ENCODE assay signal across 22 cellular contexts in genomic region chr2:101881131-101881530, GRCh38.
DNase-seq lines count a peak whose midpoint lies in the region; ATAC-seq, FAIRE-seq and TF ChIP-seq lines count a peak whose summit lies in the region.
"Had no signal": no experiment of that assay in that cellular context is flagged by ENCODE, and none has a peak within 500 bp of the region (broad histone marks: within the 10 kb centered on the region; RNA-seq: fewer than 3 reads in every experiment).

No MANE protein-coding gene starts in this region.

- H2AFZ ChIP-seq in endothelial cell of umbilical vein (ENCODE audit: low read depth, low read length), result no peak overlapping the region
- H2AFZ ChIP-seq: GM23338 had no signal

- H3K4me3 ChIP-seq in endothelial cell of umbilical vein (replicated peaks in 1 of 3; ENCODE audit: insufficient read depth in 1 of 3, low read depth in 1 of 3, low read length in 3 of 3), result peak overlapping the region in 1 of 3 experiments; percentile 53
- no peak overlapping the region for H3K4me3 ChIP-seq in SJCRH30
- H3K4me3 ChIP-seq: GM23338, HAP-1, K562 had no signal

- no peak for TF ChIP-seq CTCF in CD4-positive, alpha-beta T cell (IDR thresholded peaks at IDR 0.05)
- TF ChIP-seq CTCF in endothelial cell of umbilical vein (IDR thresholded peaks at IDR 0.05; ENCODE audit: extremely low read depth in 1 of 2, insufficient read depth in 1 of 2, low read depth in 1 of 2, low read length in 2 of 2), result no peak

- no peaks in the 10 kb centered on the region for H3K9me3 ChIP-seq in CD4-positive, alpha-beta T cell (ENCODE audit: control insufficient read depth, low read length)
- H3K9me3 ChIP-seq in endothelial cell of umbilical vein (replicated peaks; ENCODE audit: control insufficient read depth, insufficient read depth, low read length), result no peaks in the 10 kb centered on the region
- no peaks in the 10 kb centered on the region for H3K9me3 ChIP-seq in SJCRH30 (replicated peaks)
- H3K9me3 ChIP-seq: HAP-1 had no signal

- peaks cover 2% of the 10 kb centered on the region for H3K9me1 ChIP-seq in endothelial cell of umbilical vein (replicated peaks; ENCODE audit: control insufficient read depth, extremely low read depth, insufficient read depth, low read length)

- intact Hi-C loops in CD4-positive, alpha-beta T cell (cut with DNase I, micrococcal nuclease), result loop anchor here in 1 of 2 experiments (5.0 kb wide), 1 partner anchor 356 kb away; no protein-coding TSS in a partner anchor
- intact Hi-C loops in endothelial cell of umbilical vein (cut with micrococcal nuclease), result loop anchor here (5.0 kb wide), 2 partner anchors 361 to 539 kb away; no protein-coding TSS in a partner anchor

- H3K4me2 ChIP-seq in endothelial cell of umbilical vein (ENCODE audit: insufficient read depth, low read length), result peak overlapping the region; percentile 89
- H3K4me2 ChIP-seq: GM23338 had no signal

- no peak for ATAC-seq in CD4-positive, alpha-beta T cell (ENCODE audit: poor library complexity)
- no peak for ATAC-seq in activated CD8-positive, alpha-beta T cell treated with anti-CD3 and anti-CD28 coated beads, Interleukin-2, amount 10 ng/mL, durations not matched to agents 7 days and 5 days
- no peak for ATAC-seq in GM18520 (IDR thresholded peaks at IDR 0.05; ENCODE audit: unreplicated experiment)
- ATAC-seq: GM23338, K562 had no signal

- H3K36me3 ChIP-seq in endothelial cell of umbilical vein (ENCODE audit: control insufficient read depth in 2 of 2, extremely low read depth in 1 of 2, insufficient read depth in 2 of 2, low read length in 2 of 2) (peaks cover 13 to 38% of the 10 kb centered on the region in 2 experiments), SJCRH30 (peaks cover 55% of the 10 kb centered on the region)

- no peak for DNase-seq in CD4-positive, alpha-beta T cell
- DNase-seq in M059J (ENCODE audit: low read depth) (peak; percentile 13), endothelial cell of umbilical vein (ENCODE audit: low read depth, low spot score) (peak; percentile 68), renal cortical epithelial cell (ENCODE audit: low read depth) (peak; percentile 18), SJCRH30 (no peak)
- DNase-seq in activated CD8-positive, alpha-beta T cell treated with anti-CD3 and anti-CD28 coated beads, Interleukin-2, amount 10 ng/mL, durations not matched to agents 7 days and 5 days, result no peak
- DNase-seq: DMS53, EL, GF-D8, NCI-H1092 treated with DMSO at 0.1 percent for 48 hours, NCI-H1436 treated with DMSO at 0.1 percent for 48 hours, NCI-H2029, NCI-H2227 treated with DMSO at 0.1 percent for 48 hours, NCI-H510A treated with DMSO at 0.1 percent for 48 hours, NCI-H82, Right ventricle myocardium superior, SW 1271 had no signal

- H3K4me3 Mint-ChIP-seq in CD4-positive, alpha-beta T cell, result no peak overlapping the region
- no peak overlapping the region for H3K4me3 Mint-ChIP-seq in activated CD8-positive, alpha-beta T cell treated with anti-CD3 and anti-CD28 coated beads, Interleukin-2, amount 10 ng/mL, durations not matched to agents 7 days and 5 days
- H3K4me3 Mint-ChIP-seq: GM23338 had no signal

- no peaks in the 10 kb centered on the region for H3K27me3 Mint-ChIP-seq in CD4-positive, alpha-beta T cell
- H3K27me3 Mint-ChIP-seq in activated CD8-positive, alpha-beta T cell treated with anti-CD3 and anti-CD28 coated beads, Interleukin-2, amount 10 ng/mL, durations not matched to agents 7 days and 5 days (ENCODE audit: low read depth), result no peaks in the 10 kb centered on the region

- H3K4me1 Mint-ChIP-seq in CD4-positive, alpha-beta T cell (ENCODE audit: low read depth), result peaks cover 5% of the 10 kb centered on the region
- no peaks in the 10 kb centered on the region for H3K4me1 Mint-ChIP-seq in activated CD8-positive, alpha-beta T cell treated with anti-CD3 and anti-CD28 coated beads, Interleukin-2, amount 10 ng/mL, durations not matched to agents 7 days and 5 days (ENCODE audit: low read depth)
- H3K4me1 Mint-ChIP-seq: GM23338 had no signal

- H3K9me3 Mint-ChIP-seq in CD4-positive, alpha-beta T cell, result no peaks in the 10 kb centered on the region
- no peaks in the 10 kb centered on the region for H3K9me3 Mint-ChIP-seq in activated CD8-positive, alpha-beta T cell treated with anti-CD3 and anti-CD28 coated beads, Interleukin-2, amount 10 ng/mL, durations not matched to agents 7 days and 5 days (ENCODE audit: insufficient read depth)
- H3K9me3 Mint-ChIP-seq: GM23338 had no signal

- H3K36me3 Mint-ChIP-seq in CD4-positive, alpha-beta T cell (ENCODE audit: low read depth), result peaks cover 96% of the 10 kb centered on the region
- peaks cover 47% of the 10 kb centered on the region for H3K36me3 Mint-ChIP-seq in activated CD8-positive, alpha-beta T cell treated with anti-CD3 and anti-CD28 coated beads, Interleukin-2, amount 10 ng/mL, durations not matched to agents 7 days and 5 days (ENCODE audit: low read depth)

- H3K27me3 ChIP-seq in CD4-positive, alpha-beta T cell (ENCODE audit: control insufficient read depth, insufficient read depth, low read length), result no peaks in the 10 kb centered on the region
- H3K27me3 ChIP-seq in endothelial cell of umbilical vein (ENCODE audit: control insufficient read depth in 2 of 2, insufficient read depth in 2 of 2, low read length in 2 of 2) (no peaks in the 10 kb centered on the region), SJCRH30 (no peaks in the 10 kb centered on the region)

- POLR2A ChIA-PET in CD4-positive, alpha-beta T cell (lab: Charles Lee), result no interaction called here
- POLR2A ChIA-PET in endothelial cell of umbilical vein (lab: Charles Lee), result no interaction called here
- POLR2A ChIA-PET in activated CD8-positive, alpha-beta T cell treated with anti-CD3 and anti-CD28 coated beads, Interleukin-2, amount 10 ng/mL, durations not matched to agents 7 days and 5 days (lab: Charles Lee), result no interaction called here

- H3K79me2 ChIP-seq in endothelial cell of umbilical vein (ENCODE audit: control insufficient read depth, insufficient read depth, low read length), result peaks cover 38% of the 10 kb centered on the region

- H4K20me1 ChIP-seq in endothelial cell of umbilical vein (replicated peaks; ENCODE audit: control insufficient read depth, extremely low read depth, insufficient read depth, low read length), result peaks cover 12% of the 10 kb centered on the region

- peak; percentile 63 for FAIRE-seq in endothelial cell of umbilical vein (lab: Jason Lieb, UNC)
- FAIRE-seq: K562 had no signal

- no peak overlapping the region for H3K9ac ChIP-seq in endothelial cell of umbilical vein (replicated peaks; ENCODE audit: extremely low read depth, insufficient read depth, low read length)

- dilution Hi-C loops in endothelial cell of umbilical vein (cut with MboI; ENCODE audit: extremely low pct_ligation_motif_present, low sequenced_read_pairs), result no loop called here

- CTCF ChIA-PET in CD4-positive, alpha-beta T cell (lab: Charles Lee), result no interaction called here
- CTCF ChIA-PET in endothelial cell of umbilical vein (lab: Charles Lee), result interaction anchor here (1.1 to 2.1 kb wide), 2 partner anchors 8 to 539 kb away, joined by 3 to 5 read pairs; no protein-coding TSS in a partner anchor
- CTCF ChIA-PET in activated CD8-positive, alpha-beta T cell treated with anti-CD3 and anti-CD28 coated beads, Interleukin-2, amount 10 ng/mL, durations not matched to agents 7 days and 5 days (lab: Charles Lee), result interaction anchor here (1.3 to 2.6 kb wide), 2 partner anchors 49 to 359 kb away, joined by 3 to 10 read pairs; no protein-coding TSS in a partner anchor

- no TSS peak for BruUV-seq in endothelial cell of umbilical vein (replicated peaks; lab: Mats Ljungman, UMichigan)

- no peak overlapping the region for H3K27ac ChIP-seq in CD4-positive, alpha-beta T cell (ENCODE audit: low read depth, low read length)
- H3K27ac ChIP-seq in endothelial cell of umbilical vein (ENCODE audit: insufficient read depth, low read depth, low read length) (no peak overlapping the region), SJCRH30 (no peak overlapping the region)
- H3K27ac ChIP-seq: C4-2B had no signal

- TF ChIP-seq POLR2A in endothelial cell of umbilical vein (IDR thresholded peaks at IDR 0.05; ENCODE audit: low read depth, low read length), result no peak

- H3K27ac Mint-ChIP-seq in CD4-positive, alpha-beta T cell, result peak overlapping the region; percentile 12
- H3K27ac Mint-ChIP-seq in activated CD8-positive, alpha-beta T cell treated with anti-CD3 and anti-CD28 coated beads, Interleukin-2, amount 10 ng/mL, durations not matched to agents 7 days and 5 days, result no peak overlapping the region
- H3K27ac Mint-ChIP-seq: GM23338 had no signal

- H3K4me1 ChIP-seq in endothelial cell of umbilical vein (ENCODE audit: control insufficient read depth, extremely low read depth, insufficient read depth, low read length) (peaks cover 22% of the 10 kb centered on the region), SJCRH30 (no peaks in the 10 kb centered on the region)
- H3K4me1 ChIP-seq: HAP-1 had no signal

TF ChIP-seq in endothelial cell of umbilical vein, 7 proteins besides CTCF, POLR2A, EP300 and RAD21:
- TF ChIP-seq JUN (IDR thresholded peaks at IDR 0.05; ENCODE audit: borderline replicate concordance, insufficient read depth, insufficient read length, low read depth) (peak; percentile 76), POLR2AphosphoS5 (IDR thresholded peaks at IDR 0.05; ENCODE audit: insufficient read depth, low read depth, low read length) (no peak), MAX (IDR thresholded peaks at IDR 0.05; ENCODE audit: insufficient read depth, insufficient read length) (no peak), FOS (IDR thresholded peaks at IDR 0.05; ENCODE audit: borderline replicate concordance, insufficient read depth, low read length) (peak; percentile 56), MYC (IDR thresholded peaks at IDR 0.05; ENCODE audit: low read depth, low read length) (no peak), EZH2 (IDR thresholded peaks at IDR 0.05; ENCODE audit: borderline replicate concordance, low read depth, low read length, severe bottlenecking) (no peak), GATA2 (IDR thresholded peaks at IDR 0.05; ENCODE audit: insufficient read depth, insufficient read length, low read depth, low read length) (no peak)

Comparison
In these comparisons a context has a peak if more than half of its experiments do, and no peak if none do; other contexts are left out.
1. DNase-seq: peak in M059J (single experiment), endothelial cell of umbilical vein (single experiment) and renal cortical epithelial cell (single experiment); none in CD4-positive, alpha-beta T cell (0 of 10), activated CD8-positive, alpha-beta T cell treated with anti-CD3 and anti-CD28 coated beads, Interleukin-2, amount 10 ng/mL, durations not matched to agents 7 days and 5 days (single experiment) and SJCRH30 (0 of 2).